In the genomic region with DNA sequence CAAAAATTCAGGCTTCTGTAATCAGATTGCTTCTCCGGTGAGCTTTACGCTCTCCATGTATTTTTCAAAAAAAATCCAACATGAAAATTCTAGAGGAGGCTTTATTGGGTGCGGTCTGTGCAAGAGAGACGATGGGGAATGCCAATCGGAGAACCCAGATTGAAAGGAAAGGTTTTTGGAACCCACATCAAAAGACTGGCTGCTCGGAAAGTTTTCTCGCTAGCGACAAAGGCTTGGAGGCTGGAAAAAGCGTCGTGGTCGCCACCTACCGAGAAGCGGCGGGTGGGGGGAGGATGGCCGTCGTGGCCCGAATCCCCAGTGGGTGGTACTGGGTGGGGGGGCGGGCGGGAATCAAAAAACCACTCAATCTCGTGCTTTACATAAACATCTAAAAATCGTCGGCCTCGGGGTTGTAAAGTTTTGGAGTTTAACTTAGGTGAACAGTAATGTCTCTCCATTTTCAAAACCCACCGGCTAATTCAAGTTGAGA, we compare ENCODE assay signal across 8 cellular contexts. TPM values are rescaled to one million over a fixed set of nuclear protein-coding genes. Genes with fewer than 3 reads are reported as not detected.
A peak's percentile ranks its signal among the peaks of the same experiment; 100 is the strongest.
DNase-seq lines count a peak whose midpoint lies in the region; ATAC-seq and TF ChIP-seq lines count a peak whose summit lies in the region.

No MANE protein-coding gene starts in this region.

- H3K4me3 Mint-ChIP-seq in naive B cell: peak overlapping the region; percentile 85 to 97 (median 94)
- H3K4me3 Mint-ChIP-seq in stimulated activated naive CD8-positive, alpha-beta T cell treated with anti-CD3 and anti-CD28 coated beads, Interleukin-15, Interleukin-2, amounts not matched to agents 100 ng/mL and 50 ng/mL, for 24 hours: peak overlapping the region; percentile 82

- TF ChIP-seq POLR2A in esophagus muscularis mucosa (IDR thresholded peaks at IDR 0.05; ENCODE audit: low read depth): no peak

- H3K27ac ChIP-seq in esophagus muscularis mucosa (replicated peaks in 1 of 4): peak overlapping the region; percentile 98 to 100 (median 100)

- no peaks in the 10 kb centered on the region for H3K27me3 Mint-ChIP-seq in naive B cell
- no peaks in the 10 kb centered on the region for H3K27me3 Mint-ChIP-seq in stimulated activated naive CD8-positive, alpha-beta T cell treated with anti-CD3 and anti-CD28 coated beads, Interleukin-15, Interleukin-2, amounts not matched to agents 100 ng/mL and 50 ng/mL, for 24 hours

- peak in 1 of 3 experiments; percentile 20 for TF ChIP-seq CTCF in esophagus muscularis mucosa (IDR thresholded peaks at IDR 0.05)

- intact Hi-C loops in Right ventricle myocardium inferior (cut with DNase I) (loop anchor here (5.0 to 10.0 kb wide), 4 partner anchors 46 to 482 kb away; partner anchors contain the start of genes EIF4H and GTF2IRD1), cardiac septum (cut with DNase I) (no loop called here), esophagus muscularis mucosa (cut with DNase I) (loop anchor here (5.0 kb wide), 1 partner anchor 44 kb away; no protein-coding TSS in a partner anchor)

- H3K4me1 Mint-ChIP-seq in naive B cell: peaks cover 28 to 62% (median 43%) of the 10 kb centered on the region in 3 donors
- H3K4me1 Mint-ChIP-seq in stimulated activated naive CD8-positive, alpha-beta T cell treated with anti-CD3 and anti-CD28 coated beads, Interleukin-15, Interleukin-2, amounts not matched to agents 100 ng/mL and 50 ng/mL, for 24 hours (ENCODE audit: low read depth): peaks cover 61% of the 10 kb centered on the region

- H3K4me1 ChIP-seq in esophagus muscularis mucosa: peaks cover 32 to 48% (median 45%) of the 10 kb centered on the region in 4 donors

- H3K27me3 ChIP-seq in esophagus muscularis mucosa: no peaks in the 10 kb centered on the region

- WGBS in esophagus muscularis mucosa: under 1% methylated on average over 24 of the region's 24 CpGs

- H3K36me3 ChIP-seq in esophagus muscularis mucosa: no peaks in the 10 kb centered on the region

- no peak for DNase-seq in Right ventricle myocardium inferior (ENCODE audit: missing footprints)
- no peak for DNase-seq in cardiac septum (ENCODE audit: low spot score)
- peak; percentile 81 for DNase-seq in NCI-H82 (lab: John Stamatoyannopoulos, UW)
- DNase-seq in activated T-cell treated with anti-CD3 and anti-CD28 coated beads, Interleukin-2, amount 50 U/mL, for 1 hour: peak; percentile 67
- no peak for DNase-seq in esophagus muscularis mucosa (ENCODE audit: extremely low spot score)
- DNase-seq in naive B cell: no peak
- no peak for DNase-seq in OCI-M2 (lab: John Stamatoyannopoulos, UW; ENCODE audit: unreplicated experiment)

- TF ChIP-seq EP300 in esophagus muscularis mucosa (IDR thresholded peaks at IDR 0.05): no peak

- peak overlapping the region; percentile 47 to 96 (median 92) for H3K27ac Mint-ChIP-seq in naive B cell
- peak overlapping the region; percentile 93 for H3K27ac Mint-ChIP-seq in stimulated activated naive CD8-positive, alpha-beta T cell treated with anti-CD3 and anti-CD28 coated beads, Interleukin-15, Interleukin-2, amounts not matched to agents 100 ng/mL and 50 ng/mL, for 24 hours

- H3K9me3 ChIP-seq in esophagus muscularis mucosa: no peaks in the 10 kb centered on the region

- no peaks in the 10 kb centered on the region for H3K9me3 Mint-ChIP-seq in naive B cell
- H3K9me3 Mint-ChIP-seq in stimulated activated naive CD8-positive, alpha-beta T cell treated with anti-CD3 and anti-CD28 coated beads, Interleukin-15, Interleukin-2, amounts not matched to agents 100 ng/mL and 50 ng/mL, for 24 hours: no peaks in the 10 kb centered on the region

- H3K36me3 Mint-ChIP-seq in naive B cell: no peaks in the 10 kb centered on the region
- peaks cover 18% of the 10 kb centered on the region for H3K36me3 Mint-ChIP-seq in stimulated activated naive CD8-positive, alpha-beta T cell treated with anti-CD3 and anti-CD28 coated beads, Interleukin-15, Interleukin-2, amounts not matched to agents 100 ng/mL and 50 ng/mL, for 24 hours (ENCODE audit: low read depth)

- ATAC-seq in Right ventricle myocardium inferior (peak; percentile 20), naive B cell (ENCODE audit: low read depth in 2 of 2) (no peak)

- H3K4me3 ChIP-seq in esophagus muscularis mucosa: peak overlapping the region; percentile 91 to 100 (median 100)

RNA-seq across cellular contexts. Expression of gene GTF2I, which starts 1.1 kb away (rescaled TPM):
- total RNA-seq in Right ventricle myocardium inferior (121 TPM), cardiac septum (134 TPM), esophagus muscularis mucosa (100 to 1,000 TPM; 101 to 169 (median 136) TPM)
- 100 to 1,000 TPM in 1 of 6 donors, 10 to 100 TPM in 5; 40.8 to 110 (median 85.1) TPM for polyA plus RNA-seq in naive B cell (ENCODE audit: low read depth in 6 of 6)

Comparison
In these comparisons a context has a peak if more than half of its experiments do, and no peak if none do; other contexts are left out.
1. DNase-seq: peak in NCI-H82 (single experiment) and activated T-cell treated with anti-CD3 and anti-CD28 coated beads, Interleukin-2, amount 50 U/mL, for 1 hour (single experiment); none in Right ventricle myocardium inferior (single experiment), cardiac septum (single experiment), esophagus muscularis mucosa (single experiment), naive B cell (single experiment) and OCI-M2 (single experiment).